In the genomic region with DNA sequence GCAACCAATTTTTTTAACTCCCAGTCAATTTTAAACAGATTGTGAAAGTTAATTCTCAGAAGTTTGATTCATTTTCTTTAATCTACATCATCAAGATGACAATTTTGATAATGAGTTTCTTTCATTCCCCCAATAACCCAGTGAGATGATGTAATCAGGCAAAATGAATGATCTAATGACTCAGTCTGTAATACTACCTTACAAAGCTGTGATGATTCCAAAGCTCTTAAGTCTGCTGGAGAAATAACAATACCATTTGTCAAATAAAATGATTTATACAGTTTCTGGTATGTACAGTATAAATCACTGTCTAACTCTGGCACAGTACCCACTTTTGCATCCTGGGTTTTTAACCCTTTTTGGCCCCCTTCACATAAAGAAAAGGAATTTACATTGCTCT, we compare ENCODE assay signal across 1 cellular context.
A peak's percentile ranks its signal among the peaks of the same experiment; 100 is the strongest.
TF ChIP-seq lines count a peak whose summit lies in the region.

No MANE protein-coding gene starts in this region.

TF ChIP-seq in HEK293, 187 proteins besides CTCF, POLR2A, EP300 and RAD21 (continued from another document):
- TF ChIP-seq TCF7L2 (IDR thresholded peaks at IDR 0.05; ENCODE audit: borderline replicate concordance, low read depth, low read length) (0 out of 2 replicates have a peak, but pooled peaks have one; percentile 29), ZBTB17 (tag by site-specific recombination; IDR thresholded peaks at IDR 0.05) (peak; percentile 57), KLF8 (tag by site-specific recombination; IDR thresholded peaks at IDR 0.05) (0 out of 2 replicates have a peak, but pooled peaks have one; percentile 37), ZNF221 (tag by site-specific recombination; IDR thresholded peaks at IDR 0.05; ENCODE audit: borderline replicate concordance) (no peak), ZBTB49 (tag by site-specific recombination; IDR thresholded peaks at IDR 0.05; ENCODE audit: low read depth) (no peak), SP2 (tag by site-specific recombination; IDR thresholded peaks at IDR 0.05) (peak; percentile 25; the same call in 1 of the 2 replicates), SP7 (tag by site-specific recombination; IDR thresholded peaks at IDR 0.05) (peak; percentile 91)
- TF ChIP-seq, protein P1, sequence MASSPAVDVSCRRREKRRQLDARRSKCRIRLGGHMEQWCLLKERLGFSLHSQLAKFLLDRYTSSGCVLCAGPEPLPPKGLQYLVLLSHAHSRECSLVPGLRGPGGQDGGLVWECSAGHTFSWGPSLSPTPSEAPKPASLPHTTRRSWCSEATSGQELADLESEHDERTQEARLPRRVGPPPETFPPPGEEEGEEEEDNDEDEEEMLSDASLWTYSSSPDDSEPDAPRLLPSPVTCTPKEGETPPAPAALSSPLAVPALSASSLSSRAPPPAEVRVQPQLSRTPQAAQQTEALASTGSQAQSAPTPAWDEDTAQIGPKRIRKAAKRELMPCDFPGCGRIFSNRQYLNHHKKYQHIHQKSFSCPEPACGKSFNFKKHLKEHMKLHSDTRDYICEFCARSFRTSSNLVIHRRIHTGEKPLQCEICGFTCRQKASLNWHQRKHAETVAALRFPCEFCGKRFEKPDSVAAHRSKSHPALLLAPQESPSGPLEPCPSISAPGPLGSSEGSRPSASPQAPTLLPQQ (tag by site-specific recombination; IDR thresholded peaks at IDR 0.05), result 0 out of 2 replicates have a peak, but pooled peaks have one; percentile 21
- TF ChIP-seq, protein P2, sequence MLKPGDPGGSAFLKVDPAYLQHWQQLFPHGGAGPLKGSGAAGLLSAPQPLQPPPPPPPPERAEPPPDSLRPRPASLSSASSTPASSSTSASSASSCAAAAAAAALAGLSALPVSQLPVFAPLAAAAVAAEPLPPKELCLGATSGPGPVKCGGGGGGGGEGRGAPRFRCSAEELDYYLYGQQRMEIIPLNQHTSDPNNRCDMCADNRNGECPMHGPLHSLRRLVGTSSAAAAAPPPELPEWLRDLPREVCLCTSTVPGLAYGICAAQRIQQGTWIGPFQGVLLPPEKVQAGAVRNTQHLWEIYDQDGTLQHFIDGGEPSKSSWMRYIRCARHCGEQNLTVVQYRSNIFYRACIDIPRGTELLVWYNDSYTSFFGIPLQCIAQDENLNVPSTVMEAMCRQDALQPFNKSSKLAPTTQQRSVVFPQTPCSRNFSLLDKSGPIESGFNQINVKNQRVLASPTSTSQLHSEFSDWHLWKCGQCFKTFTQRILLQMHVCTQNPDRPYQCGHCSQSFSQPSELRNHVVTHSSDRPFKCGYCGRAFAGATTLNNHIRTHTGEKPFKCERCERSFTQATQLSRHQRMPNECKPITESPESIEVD (tag by site-specific recombination; IDR thresholded peaks at IDR 0.05), result peak; percentile 85
- TF ChIP-seq, protein P3, sequence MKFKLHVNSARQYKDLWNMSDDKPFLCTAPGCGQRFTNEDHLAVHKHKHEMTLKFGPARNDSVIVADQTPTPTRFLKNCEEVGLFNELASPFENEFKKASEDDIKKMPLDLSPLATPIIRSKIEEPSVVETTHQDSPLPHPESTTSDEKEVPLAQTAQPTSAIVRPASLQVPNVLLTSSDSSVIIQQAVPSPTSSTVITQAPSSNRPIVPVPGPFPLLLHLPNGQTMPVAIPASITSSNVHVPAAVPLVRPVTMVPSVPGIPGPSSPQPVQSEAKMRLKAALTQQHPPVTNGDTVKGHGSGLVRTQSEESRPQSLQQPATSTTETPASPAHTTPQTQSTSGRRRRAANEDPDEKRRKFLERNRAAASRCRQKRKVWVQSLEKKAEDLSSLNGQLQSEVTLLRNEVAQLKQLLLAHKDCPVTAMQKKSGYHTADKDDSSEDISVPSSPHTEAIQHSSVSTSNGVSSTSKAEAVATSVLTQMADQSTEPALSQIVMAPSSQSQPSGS (tag by site-specific recombination; IDR thresholded peaks at IDR 0.05; ENCODE audit: low read depth), result peak; percentile 89
